ENCODE assay signal across 1 cellular context in the genomic region with DNA sequence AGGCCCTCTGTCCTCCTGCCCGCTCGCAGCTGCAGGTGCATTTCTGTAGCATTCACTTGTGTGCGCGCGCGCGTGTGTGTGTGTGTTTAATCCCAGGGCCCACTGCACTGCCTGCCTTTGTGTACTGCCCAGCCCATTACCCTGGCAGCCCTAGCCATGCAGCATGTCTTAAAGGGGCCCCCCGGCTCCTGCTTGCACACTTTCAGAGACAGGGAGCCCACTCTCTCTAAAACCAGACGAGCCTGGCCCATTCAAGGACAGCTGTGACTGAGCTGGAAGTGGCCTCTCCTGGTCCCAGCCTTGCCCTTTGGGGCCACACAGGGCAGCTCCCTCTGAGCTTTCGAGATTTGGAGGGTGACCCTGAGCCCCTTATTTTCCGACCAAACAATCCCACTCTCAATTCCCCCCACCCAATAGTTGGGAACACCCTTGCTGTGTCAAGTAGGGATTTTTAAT.
TF ChIP-seq lines count a peak whose summit lies in the region.

No MANE protein-coding gene starts in this region.

TF ChIP-seq in IMR-90, 13 proteins besides CTCF, POLR2A, EP300 and RAD21 (continued from another document):
- TF ChIP-seq, protein P1, sequence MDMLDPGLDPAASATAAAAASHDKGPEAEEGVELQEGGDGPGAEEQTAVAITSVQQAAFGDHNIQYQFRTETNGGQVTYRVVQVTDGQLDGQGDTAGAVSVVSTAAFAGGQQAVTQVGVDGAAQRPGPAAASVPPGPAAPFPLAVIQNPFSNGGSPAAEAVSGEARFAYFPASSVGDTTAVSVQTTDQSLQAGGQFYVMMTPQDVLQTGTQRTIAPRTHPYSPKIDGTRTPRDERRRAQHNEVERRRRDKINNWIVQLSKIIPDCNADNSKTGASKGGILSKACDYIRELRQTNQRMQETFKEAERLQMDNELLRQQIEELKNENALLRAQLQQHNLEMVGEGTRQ (IDR thresholded peaks at IDR 0.05; ENCODE audit: low read depth, low read length): no peak
- TF ChIP-seq MXI1 (IDR thresholded peaks at IDR 0.05; ENCODE audit: borderline replicate concordance, low read depth, low read length) (no peak), RCOR1 (IDR thresholded peaks at IDR 0.05; ENCODE audit: insufficient replicate concordance, low read length) (no peak), SMC3 (IDR thresholded peaks at IDR 0.05; ENCODE audit: low read depth, low read length) (no peak), BHLHE40 (IDR thresholded peaks at IDR 0.05; ENCODE audit: low read depth, low read length) (no peak), NFE2L2 (IDR thresholded peaks at IDR 0.05; ENCODE audit: low read depth, low read length) (no peak), FOS (IDR thresholded peaks at IDR 0.05; ENCODE audit: low read depth, low read length) (no peak), MAZ (IDR thresholded peaks at IDR 0.05; ENCODE audit: borderline replicate concordance, low read depth, low read length) (no peak), MAFK (IDR thresholded peaks at IDR 0.05; ENCODE audit: low read depth, low read length) (no peak), CHD1 (IDR thresholded peaks at IDR 0.05; ENCODE audit: low read depth, low read length) (no peak)
- TF ChIP-seq, protein P2, sequence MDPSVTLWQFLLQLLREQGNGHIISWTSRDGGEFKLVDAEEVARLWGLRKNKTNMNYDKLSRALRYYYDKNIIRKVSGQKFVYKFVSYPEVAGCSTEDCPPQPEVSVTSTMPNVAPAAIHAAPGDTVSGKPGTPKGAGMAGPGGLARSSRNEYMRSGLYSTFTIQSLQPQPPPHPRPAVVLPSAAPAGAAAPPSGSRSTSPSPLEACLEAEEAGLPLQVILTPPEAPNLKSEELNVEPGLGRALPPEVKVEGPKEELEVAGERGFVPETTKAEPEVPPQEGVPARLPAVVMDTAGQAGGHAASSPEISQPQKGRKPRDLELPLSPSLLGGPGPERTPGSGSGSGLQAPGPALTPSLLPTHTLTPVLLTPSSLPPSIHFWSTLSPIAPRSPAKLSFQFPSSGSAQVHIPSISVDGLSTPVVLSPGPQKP (IDR thresholded peaks at IDR 0.05; ENCODE audit: borderline replicate concordance, low read depth, low read length): no peak
